19 cellular contexts compared by ENCODE assay signal in genomic region chr21:15441060-15441493, GRCh38.
DNase-seq lines count a peak whose midpoint lies in the region; ATAC-seq, FAIRE-seq and TF ChIP-seq lines count a peak whose summit lies in the region.
"Had no signal": no experiment of that assay in that cellular context is flagged by ENCODE, and none has a peak within 500 bp of the region (broad histone marks: within the 10 kb centered on the region; RNA-seq: fewer than 3 reads in every experiment).

No MANE protein-coding gene starts in this region.

- no peak for TF ChIP-seq POLR2A in H1 (IDR thresholded peaks at IDR 0.05; ENCODE audit: control extremely low read depth in 1 of 2, low read depth in 2 of 2, low read length in 2 of 2)

- no peak overlapping the region for H4K91ac ChIP-seq in H1 (replicated peaks; ENCODE audit: insufficient read length, low read length)
- no peak overlapping the region for H4K91ac ChIP-seq in neuronal stem cell (ENCODE audit: low read depth, low read length, poor library complexity)

- H2BK120ac ChIP-seq in H1 (replicated peaks; ENCODE audit: low read depth, low read length) (no peak overlapping the region), neuronal stem cell (ENCODE audit: low read depth, low read length) (no peak overlapping the region)

- no peak overlapping the region for H3K14ac ChIP-seq in H1 (ENCODE audit: insufficient read length)
- H3K14ac ChIP-seq in neuronal stem cell (ENCODE audit: low read length): no peak overlapping the region

- H3K79me1 ChIP-seq in H1 (ENCODE audit: low read depth, low read length): no peaks in the 10 kb centered on the region
- H3K79me1 ChIP-seq in neuronal stem cell (ENCODE audit: low read depth, low read length): no peaks in the 10 kb centered on the region

- H2AK5ac ChIP-seq in H1 (ENCODE audit: low read depth, low read length): no peak overlapping the region
- H2AK5ac ChIP-seq in neuronal stem cell (ENCODE audit: low read depth, low read length): no peak overlapping the region

- no peak overlapping the region for H3K18ac ChIP-seq in H1 (ENCODE audit: extremely low read depth, low read length)
- no peak overlapping the region for H3K18ac ChIP-seq in neuronal stem cell (ENCODE audit: low read length)

- no peak for TF ChIP-seq RAD21 in H1 (IDR thresholded peaks at IDR 0.05 in 1 of 2, conservative IDR thresholded peaks at IDR 0.05 in 1 of 2; ENCODE audit: low read depth in 2 of 2, low read length in 2 of 2)

- H3K4ac ChIP-seq in H1 (replicated peaks; ENCODE audit: insufficient read length, low read depth, low read length) (no peak overlapping the region), neuronal stem cell (ENCODE audit: low read length) (no peak overlapping the region)

- no peaks in the 10 kb centered on the region for H3K79me2 ChIP-seq in H1 (ENCODE audit: control insufficient read depth in 1 of 2, insufficient read depth in 2 of 2, low read length in 2 of 2)

- no peak overlapping the region for H2BK20ac ChIP-seq in H1 (ENCODE audit: low read length)

- ATAC-seq in GM19035 (IDR thresholded peaks at IDR 0.05; ENCODE audit: unreplicated experiment) (no peak), HG03135 (IDR thresholded peaks at IDR 0.05; ENCODE audit: unreplicated experiment) (no peak)

- POLR2A ChIA-PET in H1 (lab: Charles Lee; ENCODE audit: partially characterized antibody): interaction anchor here (0.9 kb wide), 1 partner anchor 17 kb away, joined by 3 read pairs; no protein-coding TSS in a partner anchor

- H2AFZ ChIP-seq in H1 (ENCODE audit: low read length) (no peak overlapping the region), neuronal stem cell (ENCODE audit: low read length) (no peak overlapping the region)

- peak; percentile 79 for DNase-seq in ELF-1 (ENCODE audit: low read depth, low spot score)
- DNase-seq in LHCN-M2 (ENCODE audit: low read depth): peak; percentile 52
- DNase-seq in H1 (ENCODE audit: low read depth in 1 of 2, low spot score in 2 of 2): no peak
- peak; percentile 93 for DNase-seq in neuronal stem cell (ENCODE audit: low spot score)
- DNase-seq in head of caudate nucleus: no peak
- no peak for DNase-seq in stimulated activated naive CD4-positive, alpha-beta T cell (lab: John Stamatoyannopoulos, UW)
- DNase-seq: activated CD4-positive, CD25-positive, alpha-beta regulatory T cell treated with anti-CD3 and anti-CD28 coated beads, Interleukin-2, amount 50 U/mL, for 72 hours; activated naive CD4-positive, alpha-beta T cell treated with Interleukin-2 at 50 U/mL for 16 hours; aorta; EL; HFFc6; hippocampal formation; NCI-H69; occipital lobe; sigmoid colon; SJCRH30; substantia nigra had no signal

- no peaks in the 10 kb centered on the region for H3K23me2 ChIP-seq in H1 (ENCODE audit: low read depth, low read length)

- H3K36me3 ChIP-seq in H1 (ENCODE audit: control insufficient read depth in 2 of 4, insufficient read depth in 4 of 4, low read length in 3 of 4) (no peaks in the 10 kb centered on the region), neuronal stem cell (replicated peaks in 1 of 2; ENCODE audit: control insufficient read depth in 2 of 2, insufficient read depth in 2 of 2, low read length in 2 of 2) (no peaks in the 10 kb centered on the region)
- H3K36me3 ChIP-seq: sigmoid colon, SJCRH30 had no signal

- H3K4me2 ChIP-seq in H1 (ENCODE audit: insufficient read depth in 1 of 2, low read depth in 2 of 2, low read length in 2 of 2) (no peak overlapping the region), neuronal stem cell (ENCODE audit: insufficient read depth, low read length, poor library complexity, severe bottlenecking) (no peak overlapping the region)

- no peak overlapping the region for H3K4me3 ChIP-seq in H1 (ENCODE audit: extremely low read depth in 1 of 4, insufficient read depth in 2 of 4, low read depth in 3 of 4, low read length in 4 of 4)
- no peak overlapping the region for H3K4me3 ChIP-seq in neuronal stem cell (ENCODE audit: low read length in 2 of 2)
- H3K4me3 ChIP-seq: sigmoid colon, SJCRH30 had no signal

- H2BK5ac ChIP-seq in H1 (ENCODE audit: low read depth, low read length): no peak overlapping the region
- no peak overlapping the region for H2BK5ac ChIP-seq in neuronal stem cell (ENCODE audit: low read length)

- H3K23ac ChIP-seq in H1 (ENCODE audit: insufficient read length) (no peak overlapping the region), neuronal stem cell (ENCODE audit: low read depth, low read length, poor library complexity) (no peak overlapping the region)

- H4K8ac ChIP-seq in H1 (ENCODE audit: extremely low read depth, insufficient read depth, low read length) (no peak overlapping the region), neuronal stem cell (ENCODE audit: low read depth, low read length) (no peak overlapping the region)

- H3K9me3 ChIP-seq in H1 (ENCODE audit: insufficient read depth in 2 of 2, low read depth in 1 of 2, low read length in 1 of 2): no peaks in the 10 kb centered on the region
- no peaks in the 10 kb centered on the region for H3K9me3 ChIP-seq in neuronal stem cell (replicated peaks in 1 of 2; ENCODE audit: control insufficient read depth in 2 of 2, insufficient read depth in 1 of 2, low read depth in 1 of 2, low read length in 2 of 2)
- H3K9me3 ChIP-seq: sigmoid colon, SJCRH30 had no signal

- no peaks in the 10 kb centered on the region for H4K20me1 ChIP-seq in H1 (replicated peaks in 1 of 2; ENCODE audit: control insufficient read depth in 1 of 2, insufficient read depth in 2 of 2, low read length in 2 of 2)

- 76% methylated on average over 3 of the region's 3 CpGs; no CpG with 5 or more reads in 1 of the 2 experiments for WGBS in H1 (ENCODE audit: extremely low coverage in 1 of 2, insufficient coverage in 1 of 2, insufficient read length in 1 of 2, insufficient replicate concordance in 2 of 2, low coverage in 1 of 2, low lambda C conversion rate in 2 of 2, missing lambda C conversion rate in 1 of 2), 2 experiments
- no CpG with 5 or more reads among the region's 3 CpGs for WGBS in neuronal stem cell (ENCODE audit: extremely low coverage in 2 of 2, insufficient read length in 2 of 2, insufficient replicate concordance in 1 of 2), 2 donors

- peak; percentile 62 for FAIRE-seq in H1 (lab: Jason Lieb, UNC)

- H3K27me3 ChIP-seq in H1 (replicated peaks in 1 of 4; ENCODE audit: control insufficient read depth in 3 of 4, extremely low read depth in 1 of 4, insufficient read depth in 3 of 4, low read length in 3 of 4): no peaks in the 10 kb centered on the region
- no peaks in the 10 kb centered on the region for H3K27me3 ChIP-seq in neuronal stem cell (ENCODE audit: control insufficient read depth in 3 of 3, insufficient read depth in 3 of 3, low read depth in 1 of 3, low read length in 3 of 3)
- H3K27me3 ChIP-seq: sigmoid colon, SJCRH30 had no signal

- TF ChIP-seq EP300 in H1 (IDR thresholded peaks at IDR 0.05; ENCODE audit: borderline replicate concordance in 1 of 2, low read depth in 2 of 2, low read length in 2 of 2): no peak

- H4K5ac ChIP-seq in H1 (ENCODE audit: insufficient read length, low read depth, low read length): peak overlapping the region; percentile 8

- peaks cover 3 to 15% (median 13%) of the 10 kb centered on the region in 4 experiments; a peak in 6 of 7 replicates for H3K4me1 ChIP-seq in H1 (replicated peaks in 1 of 4; ENCODE audit: control insufficient read depth in 3 of 4, insufficient read depth in 4 of 4, low read length in 3 of 4)
- H3K4me1 ChIP-seq in neuronal stem cell (ENCODE audit: control insufficient read depth in 2 of 2, insufficient read depth in 1 of 2, low read depth in 1 of 2, low read length in 2 of 2): peaks cover 15 to 45% of the 10 kb centered on the region in 2 donors

- intact Hi-C loops in head of caudate nucleus (cut with DNase I): no loop called here

- TF ChIP-seq CTCF in H1 (IDR thresholded peaks at IDR 0.05; ENCODE audit: control extremely low read depth in 1 of 3, insufficient read depth in 1 of 3, low read depth in 1 of 3, low read length in 3 of 3): no peak

- H3K56ac ChIP-seq in H1 (replicated peaks; ENCODE audit: insufficient read length, low read depth, low read length): no peak overlapping the region

- H3K27ac ChIP-seq in H1 (ENCODE audit: low read depth, low read length): no peak overlapping the region
- peak overlapping the region; percentile 66 for H3K27ac ChIP-seq in neuronal stem cell (replicated peaks; ENCODE audit: low read length)
- H3K27ac ChIP-seq: SJCRH30 had no signal

- H2BK15ac ChIP-seq in H1 (ENCODE audit: low read length): no peak overlapping the region
- H2BK15ac ChIP-seq in neuronal stem cell (ENCODE audit: low read length): no peak overlapping the region

- CTCF ChIA-PET in H1 (lab: Charles Lee; ENCODE audit: partially characterized antibody): interaction anchor here (0.6 kb wide), 1 partner anchor 390 kb away, joined by 3 read pairs; no protein-coding TSS in a partner anchor

- H2BK12ac ChIP-seq in H1 (ENCODE audit: low read depth, low read length) (no peak overlapping the region), neuronal stem cell (ENCODE audit: low read length) (no peak overlapping the region)

- H3K9ac ChIP-seq in H1 (replicated peaks in 1 of 4; ENCODE audit: extremely low read depth in 1 of 4, low read depth in 3 of 4, low read length in 3 of 4): no peak overlapping the region
- no peak overlapping the region for H3K9ac ChIP-seq in neuronal stem cell (ENCODE audit: low read depth, low read length, poor library complexity)

TF ChIP-seq in H1, 55 proteins besides CTCF, POLR2A, EP300 and RAD21:
- TF ChIP-seq HDAC2 (IDR thresholded peaks at IDR 0.05; ENCODE audit: borderline replicate concordance in 1 of 2, low read depth in 2 of 2, low read length in 2 of 2): peak in 1 of 2 experiments; percentile 27; a peak in 1 of 4 replicates
- peak; percentile 84 for TF ChIP-seq MAFK (IDR thresholded peaks at IDR 0.05; ENCODE audit: low read depth, low read length)
- peak; percentile 88; the same call in 1 of the 2 replicates for TF ChIP-seq RXRA (IDR thresholded peaks at IDR 0.05; ENCODE audit: insufficient read depth, low read depth, low read length)
- no peak for TF ChIP-seq SIX5 (IDR thresholded peaks at IDR 0.05; ENCODE audit: low read depth, low read length)

Comparison
In these comparisons a context has a peak if more than half of its experiments do, and no peak if none do; other contexts are left out.
1. DNase-seq: peak in ELF-1 (single experiment), LHCN-M2 (single experiment) and neuronal stem cell (single experiment); none in H1 (0 of 2), head of caudate nucleus (0 of 42) and stimulated activated naive CD4-positive, alpha-beta T cell (0 of 6).